In the genomic region with DNA sequence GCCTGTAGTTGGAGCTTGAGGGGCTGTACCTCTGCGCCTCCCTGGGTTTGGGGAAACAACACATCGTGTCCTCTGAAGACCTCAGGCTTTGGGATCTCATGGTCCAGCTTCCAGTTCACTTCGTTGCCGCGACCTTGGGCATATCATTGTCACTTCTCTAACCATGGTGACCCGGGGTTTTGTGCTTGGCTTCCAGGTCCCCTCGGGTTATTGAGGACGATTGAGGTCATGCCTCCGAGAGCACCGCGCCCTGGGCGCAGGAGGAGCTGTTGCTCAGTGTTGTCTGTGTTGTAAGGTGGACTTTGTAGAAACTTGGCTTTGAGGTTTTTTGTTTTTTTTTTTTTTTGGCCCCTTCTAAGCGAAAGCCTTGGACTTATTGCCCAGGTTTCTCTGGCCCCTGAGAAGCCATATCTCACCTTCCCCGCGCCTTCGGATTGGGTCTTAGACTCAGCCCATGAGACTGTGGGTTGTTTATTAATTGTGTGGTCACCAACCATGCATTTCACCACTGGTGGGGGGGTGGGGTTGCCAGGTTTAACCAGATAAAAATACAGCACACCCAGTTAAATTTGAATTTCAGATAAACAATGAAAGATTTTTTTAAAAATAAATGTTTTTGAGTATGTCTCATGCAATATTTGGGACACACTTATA, we compare ENCODE assay signal across 8 cellular contexts. TPM values are rescaled to one million over a fixed set of nuclear protein-coding genes. Genes with fewer than 3 reads are reported as not detected.
DNase-seq lines count a peak whose midpoint lies in the region; ATAC-seq and TF ChIP-seq lines count a peak whose summit lies in the region.

No MANE protein-coding gene starts in this region.

- no peak for TF ChIP-seq CTCF in VCaP (conservative IDR thresholded peaks at IDR 0.05)

- H3K27me3 ChIP-seq in iPS-20b (ENCODE audit: insufficient read depth, low read length) (peaks cover 36% of the 10 kb centered on the region), stomach smooth muscle (ENCODE audit: control insufficient read depth in 1 of 2, insufficient read depth in 2 of 2, low read length in 2 of 2) (no peaks in the 10 kb centered on the region), MG63 (no peaks in the 10 kb centered on the region)

- peak; percentile 57 for ATAC-seq in GM18907 (IDR thresholded peaks at IDR 0.05; ENCODE audit: unreplicated experiment)
- ATAC-seq in effector memory CD8-positive, alpha-beta T cell (replicated peaks) = no peak
- no peak for ATAC-seq in GM18867 (IDR thresholded peaks at IDR 0.05; ENCODE audit: unreplicated experiment)

- H3K27ac ChIP-seq in VCaP (peak overlapping the region; percentile 93), iPS-20b (ENCODE audit: low read length) (no peak overlapping the region), stomach smooth muscle (ENCODE audit: low read length) (peak overlapping the region; percentile 80)

- H3K36me3 ChIP-seq in iPS-20b (ENCODE audit: insufficient read depth, low read depth, low read length) = no peaks in the 10 kb centered on the region
- no peaks in the 10 kb centered on the region for H3K36me3 ChIP-seq in stomach smooth muscle (ENCODE audit: control insufficient read depth in 2 of 2, insufficient read depth in 2 of 2, low read length in 2 of 2)
- no peaks in the 10 kb centered on the region for H3K36me3 ChIP-seq in MG63

- peaks cover 5% of the 10 kb centered on the region; the same call in 1 of the 2 replicates for H3K4me1 ChIP-seq in iPS-20b (ENCODE audit: insufficient read depth, low read length)
- H3K4me1 ChIP-seq in stomach smooth muscle (ENCODE audit: control insufficient read depth, insufficient read depth, low read length) = peaks cover 20% of the 10 kb centered on the region

- peaks cover 16% of the 10 kb centered on the region for H3K36me3 Mint-ChIP-seq in effector memory CD8-positive, alpha-beta T cell (ENCODE audit: insufficient read depth)

- H3K4me3 ChIP-seq in iPS-20b (ENCODE audit: low read length) (peak overlapping the region; percentile 69; the same call in 1 of the 2 replicates), stomach smooth muscle (ENCODE audit: low read length in 2 of 2) (peak overlapping the region; percentile 33 to 77), MG63 (no peak overlapping the region)

- no peaks in the 10 kb centered on the region for H3K9me3 Mint-ChIP-seq in effector memory CD8-positive, alpha-beta T cell

- peaks cover 11 to 38% of the 10 kb centered on the region in 2 donors for H3K27me3 Mint-ChIP-seq in effector memory CD8-positive, alpha-beta T cell

- no peak overlapping the region for H3K4me3 Mint-ChIP-seq in effector memory CD8-positive, alpha-beta T cell

- H3K9me3 ChIP-seq in iPS-20b (ENCODE audit: insufficient read depth, low read depth, low read length) = no peaks in the 10 kb centered on the region
- H3K9me3 ChIP-seq in stomach smooth muscle (ENCODE audit: control insufficient read depth in 2 of 2, low read length in 2 of 2) = no peaks in the 10 kb centered on the region
- no peaks in the 10 kb centered on the region for H3K9me3 ChIP-seq in MG63

- DNase-seq in dedifferentiated amniotic fluid mesenchymal stem cell (ENCODE audit: extremely low spot score) (no peak), MG63 (no peak)
- no peak for DNase-seq in effector memory CD8-positive, alpha-beta T cell

- H3K9ac ChIP-seq in iPS-20b (ENCODE audit: low read depth, low read length) (no peak overlapping the region), stomach smooth muscle (ENCODE audit: low read length in 2 of 2) (peak overlapping the region in 1 of 2 donors; percentile 39)

- no peak overlapping the region for H3K27ac Mint-ChIP-seq in effector memory CD8-positive, alpha-beta T cell

- peaks cover 9 to 14% of the 10 kb centered on the region in 2 donors for H3K4me1 Mint-ChIP-seq in effector memory CD8-positive, alpha-beta T cell (ENCODE audit: low read depth in 2 of 2)

RNA-seq across cellular contexts. Expression of gene BCL7A, which starts 2.6 kb away (rescaled TPM):
- 1.8 and 2.4 TPM in 2 replicates for total RNA-seq in MG63 (2014; rRNA removed; shearing (Covaris generic); ENCODE audit: low replicate concordance)

RNA-seq across cellular contexts. Expression of gene MLXIP, which starts 54.3 kb away (rescaled TPM):
- 3.5 and 4.0 TPM in 2 replicates for total RNA-seq in MG63 (2014; rRNA removed; shearing (Covaris generic); ENCODE audit: low replicate concordance)
